Comparison of ENCODE assay signal across 25 cellular contexts in the genomic region with DNA sequence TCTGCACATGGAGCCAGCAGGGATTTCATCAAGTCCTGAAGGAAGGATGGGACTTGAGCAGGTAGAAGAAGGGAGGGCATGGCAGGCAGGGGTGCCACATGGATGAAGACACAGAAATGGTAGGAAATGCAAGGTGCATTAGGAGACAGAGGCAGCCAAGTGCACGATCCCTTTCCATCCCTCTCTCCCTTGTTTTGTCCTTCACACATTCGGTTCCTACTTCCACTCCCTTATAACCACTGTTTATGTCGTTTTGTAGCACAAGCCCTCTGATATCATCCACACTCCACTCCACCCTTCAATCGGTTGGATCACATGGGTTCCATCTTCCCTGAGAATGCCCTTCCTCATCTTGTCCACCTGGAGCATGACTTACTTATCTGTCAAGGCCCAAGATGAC. TPM values are rescaled to one million over a fixed set of nuclear protein-coding genes. Genes with fewer than 3 reads are reported as not detected.
"Had no signal": no experiment of that assay in that cellular context is flagged by ENCODE, and none has a peak within 500 bp of the region (broad histone marks: within the 10 kb centered on the region; RNA-seq: fewer than 3 reads in every experiment).

No MANE protein-coding gene starts in this region.

- H3K79me2 ChIP-seq: hepatocyte had no signal

- H3K4me1 ChIP-seq: gastrocnemius medialis, uterus had no signal

- FAIRE-seq: colon, keratinocyte had no signal

- H3K27me3 ChIP-seq: hepatocyte, uterus had no signal

- H3K27ac ChIP-seq: gastrocnemius medialis, hepatocyte, spleen, uterus had no signal

- H2AFZ ChIP-seq: hepatocyte had no signal

- DNase-seq: activated CD4-positive, CD25-positive, alpha-beta regulatory T cell; activated CD8-positive, alpha-beta memory T cell treated with anti-CD3 and anti-CD28 coated beads, Interleukin-2, amount 10 ng/mL, durations not matched to agents 7 days and 5 days; activated CD8-positive, alpha-beta T cell treated with anti-CD3 and anti-CD28 coated beads, Interleukin-2, amount 10 ng/mL, durations not matched to agents 7 days and 5 days; activated naive CD8-positive, alpha-beta T cell treated with anti-CD3 and anti-CD28 coated beads, Interleukin-2, amount 50 U/mL, for 24 hours; activated T-cell treated with anti-CD3 and anti-CD28 coated beads, Interleukin-2, amount 50 U/mL, for 48 hours; amygdala; effector memory CD4-positive, alpha-beta T cell; gastrocnemius medialis; left colon; midbrain; naive thymus-derived CD4-positive, alpha-beta T cell; occipital lobe; right cardiac atrium; spleen; stimulated activated naive CD8-positive, alpha-beta T cell treated with anti-CD3 and anti-CD28 coated beads, Interleukin-15, Interleukin-2, amounts not matched to agents 100 U/mL and 50 U/mL, for 24 hours; T-helper 1 cell; uterus had no signal

- H3K36me3 ChIP-seq: gastrocnemius medialis, spleen, uterus had no signal

- H3K4me2 ChIP-seq: hepatocyte had no signal

- ATAC-seq: activated CD4-positive, alpha-beta T cell treated with anti-CD3 and anti-CD28 coated beads for 36 hours; activated CD8-positive, alpha-beta memory T cell treated with anti-CD3 and anti-CD28 coated beads, Interleukin-2, amount 10 ng/mL, durations not matched to agents 7 days and 5 days; activated CD8-positive, alpha-beta T cell treated with anti-CD3 and anti-CD28 coated beads, Interleukin-2, amount 10 ng/mL, durations not matched to agents 7 days and 5 days; activated naive CD8-positive, alpha-beta T cell treated with anti-CD3 and anti-CD28 coated beads, Interleukin-2, amount 50 U/mL, for 24 hours; gastrocnemius medialis; left colon; naive thymus-derived CD4-positive, alpha-beta T cell; right cardiac atrium; stimulated activated naive CD8-positive, alpha-beta T cell treated with anti-CD3 and anti-CD28 coated beads, Interleukin-15, Interleukin-2, amounts not matched to agents 100 U/mL and 50 U/mL, for 24 hours had no signal

- H3K4me3 ChIP-seq: gastrocnemius medialis, hepatocyte, spleen, uterus had no signal

- H3K9me3 ChIP-seq: gastrocnemius medialis, uterus had no signal

RNA-seq across cellular contexts. Expression of gene CACNG2, which starts 37.2 kb away (rescaled TPM):
- total RNA-seq: activated CD4-positive, alpha-beta T cell treated with anti-CD3 and anti-CD28 coated beads for 36 hours; activated CD8-positive, alpha-beta memory T cell treated with anti-CD3 and anti-CD28 coated beads, Interleukin-2, amount 10 ng/mL, durations not matched to agents 7 days and 5 days; activated CD8-positive, alpha-beta T cell treated with anti-CD3 and anti-CD28 coated beads, Interleukin-2, amount 10 ng/mL, durations not matched to agents 7 days and 5 days; activated T-helper 2 cell treated with anti-CD3 and anti-CD28 coated beads, Interferon-gamma antibody, Interleukin-2, Interleukin-4, amounts not matched to agents 10 μg/mL and 5 μg/mL and 100 μg/mL, durations not matched to agents 14 hours and 24 hours and 36 hours; dermis microvascular lymphatic vessel endothelial cell; gastrocnemius medialis; hepatocyte; left colon; lower leg skin; naive thymus-derived CD4-positive, alpha-beta T cell; right cardiac atrium; spleen; subcutaneous adipose tissue; uterus had no signal
- polyA plus RNA-seq: hepatocyte; keratinocyte; naive thymus-derived CD4-positive, alpha-beta T cell; right cardiac atrium; spleen had no signal
